12 cellular contexts compared by ENCODE assay signal in genomic region chr12:121532503-121533390, GRCh38. TPM values are rescaled to one million over a fixed set of nuclear protein-coding genes. Genes with fewer than 3 reads are reported as not detected.
DNase-seq lines count a peak whose midpoint lies in the region; ATAC-seq and TF ChIP-seq lines count a peak whose summit lies in the region.
"Had no signal": no experiment of that assay in that cellular context is flagged by ENCODE, and none has a peak within 500 bp of the region (broad histone marks: within the 10 kb centered on the region; RNA-seq: fewer than 3 reads in every experiment).

No MANE protein-coding gene starts in this region.

- CTCF ChIA-PET in RWPE1 (lab: Yijun Ruan, JAX), result no interaction called here

- no peak for ATAC-seq in stimulated activated memory B cell treated with anti-CD40 and anti-IgM and Interleukin-4, amounts not matched to agents 10 μg/mL and 1 μg/mL and 100 μg/mL, for 72 hours
- ATAC-seq: esophagus mucosa had no signal

- peaks cover 4% of the 10 kb centered on the region for H3K27me3 Mint-ChIP-seq in T-helper 1 cell treated with Interleukin-12 subunit alpha and Interleukin-12 subunit beta and Interleukin-4 antibody, amounts not matched to agents 30 μg/mL and 1 μg/mL, for 36 hours (ENCODE audit: low read depth)
- H3K27me3 Mint-ChIP-seq in stimulated activated memory B cell treated with anti-CD40 and anti-IgM and Interleukin-4, amounts not matched to agents 10 μg/mL and 1 μg/mL and 100 μg/mL, for 72 hours, result no peaks in the 10 kb centered on the region
- peaks cover 9% of the 10 kb centered on the region for H3K27me3 Mint-ChIP-seq in endothelial cell (ENCODE audit: unreplicated experiment)

- H3K36me3 Mint-ChIP-seq in T-helper 1 cell treated with Interleukin-12 subunit alpha and Interleukin-12 subunit beta and Interleukin-4 antibody, amounts not matched to agents 30 μg/mL and 1 μg/mL, for 36 hours (ENCODE audit: low read depth), result peaks cover 22% of the 10 kb centered on the region
- H3K36me3 Mint-ChIP-seq in stimulated activated memory B cell treated with anti-CD40 and anti-IgM and Interleukin-4, amounts not matched to agents 10 μg/mL and 1 μg/mL and 100 μg/mL, for 72 hours, result peaks cover 50% of the 10 kb centered on the region
- H3K36me3 Mint-ChIP-seq in endothelial cell (ENCODE audit: low read depth, unreplicated experiment), result peaks cover 7% of the 10 kb centered on the region

- H3K27ac Mint-ChIP-seq in T-helper 1 cell treated with Interleukin-12 subunit alpha and Interleukin-12 subunit beta and Interleukin-4 antibody, amounts not matched to agents 30 μg/mL and 1 μg/mL, for 36 hours, result peak overlapping the region; percentile 45
- peak overlapping the region; percentile 96 for H3K27ac Mint-ChIP-seq in stimulated activated memory B cell treated with anti-CD40 and anti-IgM and Interleukin-4, amounts not matched to agents 10 μg/mL and 1 μg/mL and 100 μg/mL, for 72 hours
- no peak overlapping the region for H3K27ac Mint-ChIP-seq in endothelial cell (ENCODE audit: unreplicated experiment)

- peaks cover 29% of the 10 kb centered on the region for H3K4me1 Mint-ChIP-seq in T-helper 1 cell treated with Interleukin-12 subunit alpha and Interleukin-12 subunit beta and Interleukin-4 antibody, amounts not matched to agents 30 μg/mL and 1 μg/mL, for 36 hours (ENCODE audit: low read depth)
- H3K4me1 Mint-ChIP-seq in stimulated activated memory B cell treated with anti-CD40 and anti-IgM and Interleukin-4, amounts not matched to agents 10 μg/mL and 1 μg/mL and 100 μg/mL, for 72 hours, result peaks cover 75% of the 10 kb centered on the region
- peaks cover 26% of the 10 kb centered on the region for H3K4me1 Mint-ChIP-seq in endothelial cell (ENCODE audit: unreplicated experiment)

- H3K4me3 ChIP-seq in foreskin fibroblast (ENCODE audit: low read depth in 1 of 2, low read length in 2 of 2), result no peak overlapping the region
- H3K4me3 ChIP-seq: smooth muscle cell had no signal

- TF ChIP-seq CTCF in RWPE1 (conservative IDR thresholded peaks at IDR 0.05; ENCODE audit: low read depth) (no peak), foreskin fibroblast (IDR thresholded peaks at IDR 0.05; ENCODE audit: low read depth, low read length) (no peak), endothelial cell (IDR thresholded peaks at IDR 0.05; ENCODE audit: unreplicated experiment) (no peak)

- POLR2A ChIA-PET in RWPE1 (lab: Yijun Ruan, JAX; ENCODE audit: low non-redundant PET), result interaction anchor here (0.5 kb wide), 1 partner anchor 338 kb away, joined by 3 read pairs; no protein-coding TSS in a partner anchor

- no peaks in the 10 kb centered on the region for H3K9me3 Mint-ChIP-seq in T-helper 1 cell treated with Interleukin-12 subunit alpha and Interleukin-12 subunit beta and Interleukin-4 antibody, amounts not matched to agents 30 μg/mL and 1 μg/mL, for 36 hours
- no peaks in the 10 kb centered on the region for H3K9me3 Mint-ChIP-seq in stimulated activated memory B cell treated with anti-CD40 and anti-IgM and Interleukin-4, amounts not matched to agents 10 μg/mL and 1 μg/mL and 100 μg/mL, for 72 hours
- H3K9me3 Mint-ChIP-seq in endothelial cell (ENCODE audit: unreplicated experiment), result no peaks in the 10 kb centered on the region

- H3K27ac ChIP-seq in RWPE1, result peak overlapping the region; percentile 25
- H3K27ac ChIP-seq: 22Rv1 had no signal

- DNase-seq in T-helper 1 cell, result no peak
- DNase-seq in RWPE1 (ENCODE audit: low spot score), result no peak
- DNase-seq in foreskin fibroblast, result peak; percentile 23 to 72
- DNase-seq in endothelial cell (ENCODE audit: low spot score), result no peak
- DNase-seq in kidney tubule cell (ENCODE audit: low spot score), result no peak
- no peak for DNase-seq in islet precursor cell
- DNase-seq: NCI-H510A had no signal

- peak overlapping the region; percentile 13 for H3K4me3 Mint-ChIP-seq in T-helper 1 cell treated with Interleukin-12 subunit alpha and Interleukin-12 subunit beta and Interleukin-4 antibody, amounts not matched to agents 30 μg/mL and 1 μg/mL, for 36 hours
- H3K4me3 Mint-ChIP-seq in stimulated activated memory B cell treated with anti-CD40 and anti-IgM and Interleukin-4, amounts not matched to agents 10 μg/mL and 1 μg/mL and 100 μg/mL, for 72 hours, result peak overlapping the region; percentile 94
- H3K4me3 Mint-ChIP-seq in endothelial cell (ENCODE audit: unreplicated experiment), result no peak overlapping the region

RNA-seq across cellular contexts. Expression of gene KDM2B, which starts 48.1 kb away (rescaled TPM):
- 36.7 TPM for total RNA-seq in endothelial cell (ENCODE audit: unreplicated experiment)

Comparison
In these comparisons a context has a peak if more than half of its experiments do, and no peak if none do; other contexts are left out.
1. DNase-seq: peak in foreskin fibroblast (2 of 2); none in T-helper 1 cell (0 of 5), RWPE1 (single experiment), endothelial cell (single experiment), kidney tubule cell (single experiment) and islet precursor cell (single experiment).